8 cellular contexts compared by ENCODE assay signal in genomic region chr16:58628845-58629680, GRCh38. TPM values are rescaled to one million over a fixed set of nuclear protein-coding genes. Genes with fewer than 3 reads are reported as not detected.
A peak's percentile ranks its signal among the peaks of the same experiment; 100 is the strongest.
DNase-seq lines count a peak whose midpoint lies in the region; ATAC-seq and TF ChIP-seq lines count a peak whose summit lies in the region.

No MANE protein-coding gene starts in this region.

- no peaks in the 10 kb centered on the region for H3K27me3 ChIP-seq in sigmoid colon

- TF ChIP-seq CTCF in sigmoid colon (IDR thresholded peaks at IDR 0.05), result no peak

- peak; percentile 36 for DNase-seq in T follicular helper cell (ENCODE audit: low read depth)
- DNase-seq in anterior cingulate cortex (lab: John Stamatoyannopoulos, UW), result peak in 30 of 58 donors; percentile 5 to 63 (median 40)
- DNase-seq in hypothalamus (lab: John Stamatoyannopoulos, UW), result peak in 36 of 51 donors; percentile 11 to 74 (median 38)
- DNase-seq in sigmoid colon, result peak; percentile 78
- no peak for DNase-seq in NCI-H128 (lab: John Stamatoyannopoulos, UW; ENCODE audit: unreplicated experiment)

- 0 to 1% methylated on average over 50 of the region's 50 CpGs for WGBS in sigmoid colon, 2 donors

- H3K9me3 ChIP-seq in sigmoid colon, result no peaks in the 10 kb centered on the region

- ATAC-seq in GM18502 (IDR thresholded peaks at IDR 0.05; ENCODE audit: poor library complexity, unreplicated experiment), result peak; percentile 10
- peak; percentile 0 for ATAC-seq in HG03175 (IDR thresholded peaks at IDR 0.05; ENCODE audit: unreplicated experiment)
- ATAC-seq in HG03457 (IDR thresholded peaks at IDR 0.05; ENCODE audit: unreplicated experiment), result no peak

- no peak for TF ChIP-seq POLR2A in sigmoid colon (IDR thresholded peaks at IDR 0.05)

- peaks cover 0 to 10% (median 5%) of the 10 kb centered on the region in 4 donors for H3K36me3 ChIP-seq in sigmoid colon

- peak overlapping the region; percentile 86 to 99 (median 96) for H3K4me3 ChIP-seq in sigmoid colon

- intact Hi-C loops in sigmoid colon (cut with DNase I), result loop anchor here (5.0 to 10.0 kb wide), 2 partner anchors 103 to 114 kb away; partner anchors contain the start of genes GOT2 and SETD6

- H3K4me1 ChIP-seq in sigmoid colon, result peaks cover 0 to 25% (median 23%) of the 10 kb centered on the region in 4 donors

- peak overlapping the region; percentile 97 to 100 (median 98) for H3K27ac ChIP-seq in sigmoid colon

- no peak for TF ChIP-seq EP300 in sigmoid colon (IDR thresholded peaks at IDR 0.05)

RNA-seq across cellular contexts. Expression of gene CNOT1, which starts 0.6 kb away (rescaled TPM):
- total RNA-seq in sigmoid colon, result 100 to 1,000 TPM in 1 of 4 donors, 10 to 100 TPM in 3; 70.1 to 112 (median 84.2) TPM
- 100 to 1,000 TPM in 1 of 3 donors, 10 to 100 TPM in 2; 61.3 to 110 (median 65.0) TPM for polyA plus RNA-seq in sigmoid colon

RNA-seq across cellular contexts. Expression of gene SLC38A7, which starts 55.5 kb away (rescaled TPM):
- total RNA-seq in sigmoid colon, result 10 to 100 TPM in 3 of 4 donors, 1 to 10 TPM in 1; 9.5 to 17.4 (median 12.1) TPM
- polyA plus RNA-seq in sigmoid colon, result 10 to 100 TPM in 1 of 3 donors, 1 to 10 TPM in 1, under 1 TPM in 1; 0.60 to 10.4 (median 1.8) TPM
